Comparison of ENCODE assay signal across 1 cellular context in genomic region chr3:60841355-60841754, GRCh38.
TF ChIP-seq lines count a peak whose summit lies in the region.

No MANE protein-coding gene starts in this region.

TF ChIP-seq in HEK293, 187 proteins besides CTCF, POLR2A, EP300 and RAD21 (continued from another document):
- TF ChIP-seq ATF2 (tag by site-specific recombination; IDR thresholded peaks at IDR 0.05; ENCODE audit: low read depth), result no peak
- no peak for TF ChIP-seq ZNF433 (tag by site-specific recombination; IDR thresholded peaks at IDR 0.05; ENCODE audit: low read depth)
- TF ChIP-seq ZNF555 (tag by site-specific recombination; conservative IDR thresholded peaks at IDR 0.05), result no peak
